Comparison of ENCODE assay signal across 18 cellular contexts in the genomic region with DNA sequence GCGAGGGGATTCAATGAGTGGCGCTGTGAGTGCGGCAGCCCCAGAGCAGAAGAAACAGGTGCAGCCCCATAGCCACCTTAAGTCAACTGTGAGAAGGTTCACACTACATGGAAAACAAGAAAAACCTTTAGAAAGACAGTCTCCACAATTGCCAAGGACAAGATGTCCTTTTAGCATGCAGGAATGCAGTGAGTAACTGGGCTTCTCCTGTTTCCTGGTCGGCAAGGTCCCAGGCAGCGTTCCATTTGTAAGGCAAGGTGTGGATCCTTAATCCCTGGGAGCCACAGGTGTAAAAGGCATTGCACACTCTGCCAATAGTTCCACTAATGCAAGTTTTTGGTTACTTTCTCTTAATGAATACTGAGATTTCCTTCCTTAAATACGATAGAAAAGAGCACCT.
"Had no signal": no experiment of that assay in that cellular context is flagged by ENCODE, and none has a peak within 500 bp of the region (broad histone marks: within the 10 kb centered on the region; RNA-seq: fewer than 3 reads in every experiment).

No MANE protein-coding gene starts in this region.

- H3K9me3 Mint-ChIP-seq: activated T-helper 2 cell treated with anti-CD3 and anti-CD28 coated beads, Interferon-gamma antibody, Interleukin-2, Interleukin-4, amounts not matched to agents 10 μg/mL and 5 μg/mL and 100 μg/mL, durations not matched to agents 14 hours and 24 hours and 36 hours; naive thymus-derived CD8-positive, alpha-beta T cell; stimulated activated naive B cell treated with anti-CD40 and anti-IgM and Interleukin-4, amounts not matched to agents 10 μg/mL and 1 μg/mL and 100 μg/mL, for 72 hours had no signal

- H2AFZ ChIP-seq: parathyroid adenoma had no signal

- H3K79me2 ChIP-seq: parathyroid adenoma had no signal

- ATAC-seq: naive thymus-derived CD8-positive, alpha-beta T cell; stimulated activated naive B cell treated with anti-CD40 and anti-IgM and Interleukin-4, amounts not matched to agents 10 μg/mL and 1 μg/mL and 100 μg/mL, for 72 hours had no signal

- H3K36me3 ChIP-seq: tibial nerve, vagina had no signal

- H3K4me1 ChIP-seq: parathyroid adenoma, vagina had no signal

- H3K4me3 ChIP-seq: skin epidermis, tibial nerve, vagina had no signal

- H3K36me3 Mint-ChIP-seq: naive thymus-derived CD8-positive, alpha-beta T cell; stimulated activated naive B cell treated with anti-CD40 and anti-IgM and Interleukin-4, amounts not matched to agents 10 μg/mL and 1 μg/mL and 100 μg/mL, for 72 hours had no signal

- H3K27me3 ChIP-seq: tibial nerve, vagina had no signal

- FAIRE-seq: colon had no signal

- H3K9ac ChIP-seq: parathyroid adenoma had no signal

- H3K9me3 ChIP-seq: tibial nerve, vagina had no signal

- DNase-seq: activated CD4-positive, alpha-beta T cell treated with anti-CD3 and anti-CD28 coated beads for 1 hour; activated CD4-positive, alpha-beta T cell treated with anti-CD3 and anti-CD28 coated beads, Interleukin-2, amount 50 U/mL, for 4 hours; activated naive CD4-positive, alpha-beta T cell treated with anti-CD3 and anti-CD28 coated beads, Interleukin-2, amount 50 U/mL, for 16 hours; caudate nucleus; foreskin melanocyte; naive thymus-derived CD8-positive, alpha-beta T cell; retina; stimulated activated CD4-positive, alpha-beta T cell treated with anti-CD3 and anti-CD28 coated beads, Interleukin-15, amount 100 ng/mL, for 24 hours; stimulated activated CD4-positive, alpha-beta T cell treated with anti-CD3 and anti-CD28 coated beads, Interleukin-4, amount 100 ng/mL, for 1 hour; stimulated activated naive B cell treated with anti-CD40 and anti-IgM and Interleukin-4, amounts not matched to agents 10 μg/mL and 1 μg/mL and 100 μg/mL, for 72 hours; T-helper 1 cell; T1000 had no signal

- H3K4me3 Mint-ChIP-seq: naive thymus-derived CD8-positive, alpha-beta T cell; stimulated activated naive B cell treated with anti-CD40 and anti-IgM and Interleukin-4, amounts not matched to agents 10 μg/mL and 1 μg/mL and 100 μg/mL, for 72 hours had no signal

- H3K27ac Mint-ChIP-seq: activated T-helper 2 cell treated with anti-CD3 and anti-CD28 coated beads, Interferon-gamma antibody, Interleukin-2, Interleukin-4, amounts not matched to agents 10 μg/mL and 5 μg/mL and 100 μg/mL, durations not matched to agents 14 hours and 24 hours and 36 hours; stimulated activated naive B cell treated with anti-CD40 and anti-IgM and Interleukin-4, amounts not matched to agents 10 μg/mL and 1 μg/mL and 100 μg/mL, for 72 hours had no signal

- H3K27ac ChIP-seq: parathyroid adenoma, skin epidermis, tibial nerve, vagina had no signal
